Comparison of ENCODE assay signal across 8 cellular contexts in genomic region chr22:17638432-17639237, GRCh38. TPM values are rescaled to one million over a fixed set of nuclear protein-coding genes. Genes with fewer than 3 reads are reported as not detected.
DNase-seq lines count a peak whose midpoint lies in the region; ATAC-seq and TF ChIP-seq lines count a peak whose summit lies in the region.

Gene BCL2L13, plus strand, starts transcription at chr22:17638757. Its CDS starts 16,955 bp downstream, at chr22:17655712.

- H3K36me3 ChIP-seq in adipocyte (ENCODE audit: control insufficient read depth, insufficient read depth, low read length, severe bottlenecking) = no peaks in the 10 kb centered on the region
- H3K36me3 ChIP-seq in cardiac muscle cell = no peaks in the 10 kb centered on the region
- H3K36me3 ChIP-seq in parathyroid adenoma (ENCODE audit: control insufficient read depth, insufficient read depth, low read length) = no peaks in the 10 kb centered on the region
- no peaks in the 10 kb centered on the region for H3K36me3 ChIP-seq in tibial artery

- H3K4me1 ChIP-seq in adipocyte (ENCODE audit: control insufficient read depth, insufficient read depth, low read length) (peaks cover 22% of the 10 kb centered on the region), cardiac muscle cell (ENCODE audit: low read depth) (peaks cover 6% of the 10 kb centered on the region), parathyroid adenoma (peaks cover 8% of the 10 kb centered on the region), tibial artery (peaks cover 0 to 21% (median 10%) of the 10 kb centered on the region in 4 donors)

- ATAC-seq in HG02759 (IDR thresholded peaks at IDR 0.05; ENCODE audit: unreplicated experiment) = peak; percentile 97

- H3K27me3 ChIP-seq in adipocyte (replicated peaks; ENCODE audit: control insufficient read depth, insufficient read depth, low read length) (no peaks in the 10 kb centered on the region), cardiac muscle cell (no peaks in the 10 kb centered on the region), parathyroid adenoma (ENCODE audit: control insufficient read depth, insufficient read depth, low read length) (no peaks in the 10 kb centered on the region), tibial artery (no peaks in the 10 kb centered on the region)

- H3K9ac ChIP-seq in adipocyte (ENCODE audit: low read length) = peak within 1 kb of the TSS; percentile 96
- H3K9ac ChIP-seq in parathyroid adenoma = peak within 1 kb of the TSS; percentile 87

- intact Hi-C loops in tibial artery (cut with DNase I; ENCODE audit: low total_unique reads) = loop anchor here (10.0 kb wide), 1 partner anchor 66 kb away; no protein-coding TSS in a partner anchor

- no peaks in the 10 kb centered on the region for H3K79me2 ChIP-seq in parathyroid adenoma

- no peaks in the 10 kb centered on the region for H3K9me3 ChIP-seq in adipocyte (ENCODE audit: control insufficient read depth, low read length)
- no peaks in the 10 kb centered on the region for H3K9me3 ChIP-seq in cardiac muscle cell (ENCODE audit: low read depth)
- H3K9me3 ChIP-seq in parathyroid adenoma (ENCODE audit: control insufficient read depth, low read length) = no peaks in the 10 kb centered on the region
- H3K9me3 ChIP-seq in tibial artery = no peaks in the 10 kb centered on the region

- H3K27ac ChIP-seq in cardiac muscle cell (peak within 1 kb of the TSS; percentile 100), parathyroid adenoma (peak within 1 kb of the TSS; percentile 99), tibial artery (peak within 1 kb of the TSS; percentile 98 to 99)

- DNase-seq in NCI-H1417 treated with DMSO at 0.1 percent for 48 hours (lab: John Stamatoyannopoulos, UW) = peak; percentile 10
- DNase-seq in T follicular helper cell (ENCODE audit: low read depth) = peak; percentile 81
- peak; percentile 96 for DNase-seq in adipocyte (ENCODE audit: low read depth)
- peak; percentile 96 for DNase-seq in cardiac muscle cell (ENCODE audit: low read depth in 1 of 2, low spot score in 1 of 2)
- peak; percentile 89 to 94 for DNase-seq in tibial artery

- peak within 1 kb of the TSS; percentile 83 for H3K4me2 ChIP-seq in parathyroid adenoma (ENCODE audit: low read length)

- H2AFZ ChIP-seq in parathyroid adenoma = peak within 1 kb of the TSS; percentile 91

- H3K4me3 ChIP-seq in GM12875 (ENCODE audit: low read depth, low read length) = peak within 1 kb of the TSS; percentile 73
- peak within 1 kb of the TSS; percentile 95 for H3K4me3 ChIP-seq in adipocyte (ENCODE audit: low read length)
- peak within 1 kb of the TSS; percentile 83 for H3K4me3 ChIP-seq in cardiac muscle cell
- peak within 1 kb of the TSS; percentile 90 for H3K4me3 ChIP-seq in parathyroid adenoma (ENCODE audit: low read depth, low read length)
- H3K4me3 ChIP-seq in tibial artery = peak within 1 kb of the TSS; percentile 83 to 84

- TF ChIP-seq CTCF in GM12875 (IDR thresholded peaks at IDR 0.05; ENCODE audit: borderline replicate concordance, insufficient read depth, low read depth, low read length) (no peak), cardiac muscle cell (IDR thresholded peaks at IDR 0.05; ENCODE audit: low read depth, low read length) (no peak), parathyroid adenoma (IDR thresholded peaks at IDR 0.05) (no peak), tibial artery (IDR thresholded peaks at IDR 0.05) (peak in 1 of 2 experiments; percentile 24)

RNA-seq across cellular contexts. Expression of gene BCL2L13, which starts in this region (rescaled TPM):
- total RNA-seq in cardiac muscle cell = 54.5 and 61.5 TPM in 2 replicates
- polyA plus RNA-seq in cardiac muscle cell = 35.3 and 37.5 TPM in 2 replicates

Comparison
In these comparisons a context has a peak if more than half of its experiments do, and no peak if none do; other contexts are left out.
1. Peak in every context shown above with its lines: DNase-seq, ATAC-seq, H3K4me3 ChIP-seq and H3K27ac ChIP-seq.
2. DNase-seq: peak in every context shown above with its lines; median percentile 96 in adipocyte; 96 in cardiac muscle cell; 92 in tibial artery; 81 in T follicular helper cell; 10 in NCI-H1417 treated with DMSO at 0.1 percent for 48 hours.